Comparison of ENCODE assay signal across 14 cellular contexts in the genomic region with DNA sequence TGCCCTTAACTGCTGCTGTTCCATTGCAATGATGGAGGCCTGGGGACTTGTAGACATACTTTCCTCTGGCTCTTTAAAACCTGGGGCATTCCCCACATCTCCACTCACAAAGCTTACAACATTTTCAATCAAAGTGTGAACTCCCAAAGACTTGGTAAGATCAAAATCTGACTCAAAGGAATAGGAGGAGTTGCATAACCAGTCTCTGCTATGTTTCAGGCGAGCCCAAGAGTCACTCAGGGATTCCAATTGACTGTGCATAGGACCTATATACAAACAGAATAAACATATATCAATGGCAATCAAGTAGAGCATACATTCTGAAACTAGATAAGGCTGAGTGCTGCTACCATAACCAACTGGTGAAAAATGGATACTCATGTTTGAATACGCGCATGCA.
"Had no signal": no experiment of that assay in that cellular context is flagged by ENCODE, and none has a peak within 500 bp of the region (broad histone marks: within the 10 kb centered on the region; RNA-seq: fewer than 3 reads in every experiment).

No MANE protein-coding gene starts in this region.

- FAIRE-seq: colon, keratinocyte had no signal

- H3K4me1 Mint-ChIP-seq: neural crest cell had no signal

- DNase-seq: activated CD4-positive, CD25-positive, alpha-beta regulatory T cell treated with anti-CD3 and anti-CD28 coated beads, Interleukin-2, amount 50 U/mL, for 72 hours; activated CD8-positive, alpha-beta memory T cell treated with anti-CD3 and anti-CD28 coated beads, Interleukin-2, amount 50 U/mL, for 4 hours; activated CD8-positive, alpha-beta T cell treated with anti-CD3 and anti-CD28 coated beads for 36 hours; left ventricle myocardium inferior; mesenchymal stem cell; ovary; transverse colon had no signal

- ATAC-seq: activated CD8-positive, alpha-beta T cell treated with anti-CD3 and anti-CD28 coated beads for 36 hours; gastroesophageal sphincter had no signal

- H3K9me3 Mint-ChIP-seq: activated CD8-positive, alpha-beta T cell treated with anti-CD3 and anti-CD28 coated beads for 36 hours; activated T-helper 2 cell treated with anti-CD3 and anti-CD28 coated beads, Interferon-gamma antibody, Interleukin-2, Interleukin-4, amounts not matched to agents 10 μg/mL and 5 μg/mL and 100 μg/mL, durations not matched to agents 14 hours and 24 hours and 36 hours; neural crest cell; T-helper 2 cell treated with Interferon-gamma antibody and Interleukin-4, amounts not matched to agents 5 μg/mL and 100 μg/mL, for 36 hours had no signal

- H3K4me3 Mint-ChIP-seq: activated CD8-positive, alpha-beta T cell treated with anti-CD3 and anti-CD28 coated beads for 36 hours; activated naive CD8-positive, alpha-beta T cell; neural crest cell; T-helper 2 cell treated with Interferon-gamma antibody and Interleukin-4, amounts not matched to agents 5 μg/mL and 100 μg/mL, for 36 hours had no signal

- H3K27me3 Mint-ChIP-seq: activated CD8-positive, alpha-beta T cell treated with anti-CD3 and anti-CD28 coated beads for 36 hours; activated naive CD8-positive, alpha-beta T cell had no signal

- H3K27ac Mint-ChIP-seq: activated CD8-positive, alpha-beta T cell treated with anti-CD3 and anti-CD28 coated beads for 36 hours; activated T-helper 2 cell treated with anti-CD3 and anti-CD28 coated beads, Interferon-gamma antibody, Interleukin-2, Interleukin-4, amounts not matched to agents 10 μg/mL and 5 μg/mL and 100 μg/mL, durations not matched to agents 14 hours and 24 hours and 36 hours; T-helper 2 cell treated with Interferon-gamma antibody and Interleukin-4, amounts not matched to agents 5 μg/mL and 100 μg/mL, for 36 hours had no signal
